1 cellular context compared by ENCODE assay signal in genomic region chr14:32472512-32473472, GRCh38.
TF ChIP-seq lines count a peak whose summit lies in the region.

No MANE protein-coding gene starts in this region.

TF ChIP-seq in HEK293, 187 proteins besides CTCF, POLR2A, EP300 and RAD21 (continued from another document):
- no peak for TF ChIP-seq ZNF747 (tag by site-specific recombination; IDR thresholded peaks at IDR 0.05)
- no peak for TF ChIP-seq ZNF174 (tag by site-specific recombination; IDR thresholded peaks at IDR 0.05)
- TF ChIP-seq IKZF3 (tag by site-specific recombination; IDR thresholded peaks at IDR 0.05) = no peak
- TF ChIP-seq ZNF629 (tag by site-specific recombination; IDR thresholded peaks at IDR 0.05) = no peak
- no peak for TF ChIP-seq ZNF121 (tag by site-specific recombination; IDR thresholded peaks at IDR 0.05)
